In the genomic region with DNA sequence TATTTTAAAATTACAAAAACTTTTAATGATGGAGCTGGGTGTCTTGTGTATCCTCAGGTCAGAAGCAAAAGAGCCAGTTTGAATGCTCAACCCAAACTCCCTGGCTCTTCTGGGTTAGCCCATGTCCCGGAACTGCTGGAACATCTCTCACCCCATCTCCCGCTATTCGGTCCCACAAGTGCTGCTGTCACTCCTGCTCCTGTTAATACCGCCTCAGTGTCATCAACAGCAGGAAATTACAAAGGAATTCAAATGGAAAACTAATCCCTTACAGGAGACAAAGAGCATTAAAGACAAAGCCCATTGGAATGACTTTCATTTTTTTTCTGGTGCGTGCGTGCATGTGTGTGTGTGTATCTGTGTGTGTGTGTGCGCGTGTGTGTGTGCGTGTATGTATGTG, we compare ENCODE assay signal across 2 cellular contexts.
TF ChIP-seq lines count a peak whose summit lies in the region.

No MANE protein-coding gene starts in this region.

TF ChIP-seq in GM23338, 12 proteins besides CTCF, POLR2A, EP300 and RAD21 (continued from another document):
- TF ChIP-seq ETS1 (IDR thresholded peaks at IDR 0.05) (no peak), EZH2 (IDR thresholded peaks at IDR 0.05; ENCODE audit: low read depth, unreplicated experiment) (no peak), ZNF462 (CRISPR knock-in tag; IDR thresholded peaks at IDR 0.05) (no peak), ZNF114 (CRISPR knock-in tag; IDR thresholded peaks at IDR 0.05) (no peak)
- TF ChIP-seq, protein P1, sequence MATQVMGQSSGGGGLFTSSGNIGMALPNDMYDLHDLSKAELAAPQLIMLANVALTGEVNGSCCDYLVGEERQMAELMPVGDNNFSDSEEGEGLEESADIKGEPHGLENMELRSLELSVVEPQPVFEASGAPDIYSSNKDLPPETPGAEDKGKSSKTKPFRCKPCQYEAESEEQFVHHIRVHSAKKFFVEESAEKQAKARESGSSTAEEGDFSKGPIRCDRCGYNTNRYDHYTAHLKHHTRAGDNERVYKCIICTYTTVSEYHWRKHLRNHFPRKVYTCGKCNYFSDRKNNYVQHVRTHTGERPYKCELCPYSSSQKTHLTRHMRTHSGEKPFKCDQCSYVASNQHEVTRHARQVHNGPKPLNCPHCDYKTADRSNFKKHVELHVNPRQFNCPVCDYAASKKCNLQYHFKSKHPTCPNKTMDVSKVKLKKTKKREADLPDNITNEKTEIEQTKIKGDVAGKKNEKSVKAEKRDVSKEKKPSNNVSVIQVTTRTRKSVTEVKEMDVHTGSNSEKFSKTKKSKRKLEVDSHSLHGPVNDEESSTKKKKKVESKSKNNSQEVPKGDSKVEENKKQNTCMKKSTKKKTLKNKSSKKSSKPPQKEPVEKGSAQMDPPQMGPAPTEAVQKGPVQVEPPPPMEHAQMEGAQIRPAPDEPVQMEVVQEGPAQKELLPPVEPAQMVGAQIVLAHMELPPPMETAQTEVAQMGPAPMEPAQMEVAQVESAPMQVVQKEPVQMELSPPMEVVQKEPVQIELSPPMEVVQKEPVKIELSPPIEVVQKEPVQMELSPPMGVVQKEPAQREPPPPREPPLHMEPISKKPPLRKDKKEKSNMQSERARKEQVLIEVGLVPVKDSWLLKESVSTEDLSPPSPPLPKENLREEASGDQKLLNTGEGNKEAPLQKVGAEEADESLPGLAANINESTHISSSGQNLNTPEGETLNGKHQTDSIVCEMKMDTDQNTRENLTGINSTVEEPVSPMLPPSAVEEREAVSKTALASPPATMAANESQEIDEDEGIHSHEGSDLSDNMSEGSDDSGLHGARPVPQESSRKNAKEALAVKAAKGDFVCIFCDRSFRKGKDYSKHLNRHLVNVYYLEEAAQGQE (IDR thresholded peaks at IDR 0.05; ENCODE audit: unreplicated experiment): no peak

TF ChIP-seq in neural cell, 6 proteins besides CTCF, POLR2A, EP300 and RAD21 (continued from another document):
- TF ChIP-seq, protein P1 (IDR thresholded peaks at IDR 0.05; ENCODE audit: borderline replicate concordance): no peak
